8 cellular contexts compared by ENCODE assay signal in genomic region chr1:203342192-203342940, GRCh38. TPM values are rescaled to one million over a fixed set of nuclear protein-coding genes. Genes with fewer than 3 reads are reported as not detected.
DNase-seq lines count a peak whose midpoint lies in the region; ATAC-seq, FAIRE-seq and TF ChIP-seq lines count a peak whose summit lies in the region.

No MANE protein-coding gene starts in this region.

- H3K4me1 Mint-ChIP-seq in activated naive CD8-positive, alpha-beta T cell treated with anti-CD3 and anti-CD28 coated beads for 36 hours = peaks cover 9% of the 10 kb centered on the region

- no peak overlapping the region for H3K27ac Mint-ChIP-seq in activated naive CD8-positive, alpha-beta T cell treated with anti-CD3 and anti-CD28 coated beads for 36 hours

- no peaks in the 10 kb centered on the region for H3K36me3 ChIP-seq in right atrium auricular region

- no peak overlapping the region for H3K4me3 Mint-ChIP-seq in activated naive CD8-positive, alpha-beta T cell treated with anti-CD3 and anti-CD28 coated beads for 36 hours

- no peaks in the 10 kb centered on the region for H3K36me3 Mint-ChIP-seq in activated naive CD8-positive, alpha-beta T cell treated with anti-CD3 and anti-CD28 coated beads for 36 hours

- ATAC-seq in GM18861 (IDR thresholded peaks at IDR 0.05; ENCODE audit: unreplicated experiment) (no peak), HG03442 (IDR thresholded peaks at IDR 0.05; ENCODE audit: unreplicated experiment) (no peak)

- FAIRE-seq in HTR-8/SVneo (lab: Jason Lieb, UNC) = no peak

- peaks cover 0 to 28% of the 10 kb centered on the region in 2 donors for H3K4me1 ChIP-seq in right atrium auricular region

- no peaks in the 10 kb centered on the region for H3K9me3 Mint-ChIP-seq in activated naive CD8-positive, alpha-beta T cell treated with anti-CD3 and anti-CD28 coated beads for 36 hours

- H3K27ac ChIP-seq in right atrium auricular region = no peak overlapping the region

- DNase-seq in DMS53 (lab: John Stamatoyannopoulos, UW) (peak; percentile 81), HTR-8/SVneo (ENCODE audit: insufficient read length, low spot score) (peak; percentile 76), RPMI8226 (peak; percentile 77), right atrium auricular region (ENCODE audit: low spot score) (peak; percentile 73)
- peak; percentile 37 for DNase-seq in activated naive CD8-positive, alpha-beta T cell treated with anti-CD3 and anti-CD28 coated beads for 36 hours
- peak; percentile 52 for DNase-seq in stimulated activated CD4-positive, alpha-beta T cell treated with anti-CD3 and anti-CD28 coated beads, Interleukin-12 subunit alpha, Interleukin-12 subunit beta, amount 100 ng/mL, for 4 hours

- no peaks in the 10 kb centered on the region for H3K9me3 ChIP-seq in right atrium auricular region

- no peaks in the 10 kb centered on the region for H3K27me3 ChIP-seq in right atrium auricular region

- no peak overlapping the region for H3K4me3 ChIP-seq in right atrium auricular region

- TF ChIP-seq CTCF in right atrium auricular region (IDR thresholded peaks at IDR 0.05) = peak; percentile 74 to 83

- H3K27me3 Mint-ChIP-seq in activated naive CD8-positive, alpha-beta T cell treated with anti-CD3 and anti-CD28 coated beads for 36 hours = peaks cover 5% of the 10 kb centered on the region

RNA-seq across cellular contexts. Expression of gene FMOD, which starts 8.6 kb away (rescaled TPM):
- total RNA-seq in activated naive CD8-positive, alpha-beta T cell treated with anti-CD3 and anti-CD28 coated beads for 36 hours = 1 to 10 TPM; 3.2 to 3.3 TPM
- 100 to 1,000 TPM in 1 of 2 donors, 10 to 100 TPM in 1; 34.2 to 122 TPM for total RNA-seq in right atrium auricular region

RNA-seq across cellular contexts. Expression of gene BTG2, which starts 37.0 kb away (rescaled TPM):
- total RNA-seq in activated naive CD8-positive, alpha-beta T cell treated with anti-CD3 and anti-CD28 coated beads for 36 hours = 10 to 100 TPM; 74.7 to 81.2 TPM
- total RNA-seq in right atrium auricular region = 100 to 1,000 TPM; 132 to 254 TPM

Comparison
In these comparisons a context has a peak if more than half of its experiments do, and no peak if none do; other contexts are left out.
1. RNA of gene FMOD, which starts 8.6 kb away (total RNA-seq): 34.2 to 122 TPM in right atrium auricular region; 3.2 to 3.3 TPM in activated naive CD8-positive, alpha-beta T cell treated with anti-CD3 and anti-CD28 coated beads for 36 hours; every median in the first group is over 4 times any median in the second.
2. Peak in every context shown above with its lines, with median percentiles within 50 percentile points of each other: DNase-seq.